1 cellular context compared by ENCODE assay signal in the genomic region with DNA sequence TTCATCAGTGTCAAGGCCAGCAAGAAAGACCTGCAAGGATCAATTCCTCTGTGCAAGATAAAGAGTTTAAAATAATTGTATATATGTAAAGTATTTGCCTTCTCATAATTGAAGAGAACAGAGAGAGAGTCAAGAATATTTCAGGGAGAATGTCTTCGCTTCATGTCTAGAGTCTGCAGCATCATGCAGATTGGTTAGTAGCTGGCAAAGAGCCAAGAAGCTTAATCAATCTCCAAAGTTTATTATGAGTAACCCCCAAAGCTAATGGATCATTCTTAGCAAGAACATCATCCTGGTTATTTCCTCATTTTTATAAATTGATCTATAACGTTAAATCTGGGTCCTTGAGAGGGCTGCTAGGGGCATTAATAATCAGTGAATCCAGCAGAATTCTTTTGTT.
A peak's percentile ranks its signal among the peaks of the same experiment; 100 is the strongest.
TF ChIP-seq lines count a peak whose summit lies in the region.

No MANE protein-coding gene starts in this region.

TF ChIP-seq in HepG2, 621 proteins besides CTCF, POLR2A, EP300 and RAD21 (continued from another document):
- TF ChIP-seq AKNA (CRISPR knock-in tag; IDR thresholded peaks at IDR 0.05; ENCODE audit: borderline replicate concordance) (no peak), NFE2 (CRISPR knock-in tag; IDR thresholded peaks at IDR 0.05) (no peak), XBP1 (CRISPR knock-in tag; IDR thresholded peaks at IDR 0.05) (no peak), LCORL (IDR thresholded peaks at IDR 0.05) (0 out of 2 replicates have a peak, but pooled peaks have one; percentile 27), LCORL (CRISPR knock-in tag; IDR thresholded peaks at IDR 0.05) (no peak)
